In the genomic region with DNA sequence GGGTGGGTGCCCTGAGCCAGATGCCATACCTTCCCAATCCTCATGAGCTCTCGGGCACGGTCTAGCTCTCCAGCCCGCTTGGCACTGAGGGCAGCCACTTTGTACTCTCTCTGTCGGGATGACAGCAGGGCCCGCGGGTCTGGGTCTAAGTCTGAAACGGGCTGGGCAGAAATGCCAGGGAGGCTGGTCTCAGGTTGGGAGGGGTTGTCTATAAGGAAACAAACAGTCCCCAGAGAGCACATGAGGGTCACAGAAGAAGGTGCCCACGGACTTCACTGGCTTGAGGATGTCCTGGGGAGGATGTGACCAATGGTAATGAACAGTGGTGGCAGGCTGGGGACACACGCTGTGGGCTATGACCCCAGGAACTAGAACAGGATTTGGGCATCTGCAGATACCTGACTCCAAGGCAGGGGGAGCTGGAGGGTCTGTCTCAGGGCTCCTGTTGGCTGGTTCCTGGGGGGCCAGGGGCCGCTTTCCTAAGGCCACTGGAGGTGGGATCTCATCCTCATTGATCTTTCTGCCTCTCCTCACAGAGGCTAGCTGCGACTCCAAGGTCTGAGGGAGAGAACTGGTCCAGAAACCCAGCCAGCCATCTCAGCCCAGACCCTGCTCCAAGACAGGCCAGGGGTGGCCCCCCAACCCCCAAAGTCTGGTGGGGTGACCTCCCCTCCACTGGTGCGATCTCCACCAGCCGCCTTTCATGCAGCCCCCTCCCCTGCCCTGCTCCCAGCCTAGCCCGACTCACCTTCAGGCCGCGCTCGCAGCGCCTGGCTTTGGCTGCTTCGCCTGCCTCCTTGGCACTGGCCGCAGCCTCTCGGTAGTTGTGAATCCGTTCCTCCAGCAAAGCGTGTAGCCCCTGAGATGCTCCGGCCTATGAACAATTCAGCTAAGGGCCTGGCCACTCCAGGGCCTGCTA, we compare ENCODE assay signal across 1 cellular context.
TF ChIP-seq lines count a peak whose summit lies in the region.

No MANE protein-coding gene starts in this region.

TF ChIP-seq in WTC11, 78 proteins besides CTCF, POLR2A, EP300 and RAD21 (continued from another document):
- TF ChIP-seq, protein P1, sequence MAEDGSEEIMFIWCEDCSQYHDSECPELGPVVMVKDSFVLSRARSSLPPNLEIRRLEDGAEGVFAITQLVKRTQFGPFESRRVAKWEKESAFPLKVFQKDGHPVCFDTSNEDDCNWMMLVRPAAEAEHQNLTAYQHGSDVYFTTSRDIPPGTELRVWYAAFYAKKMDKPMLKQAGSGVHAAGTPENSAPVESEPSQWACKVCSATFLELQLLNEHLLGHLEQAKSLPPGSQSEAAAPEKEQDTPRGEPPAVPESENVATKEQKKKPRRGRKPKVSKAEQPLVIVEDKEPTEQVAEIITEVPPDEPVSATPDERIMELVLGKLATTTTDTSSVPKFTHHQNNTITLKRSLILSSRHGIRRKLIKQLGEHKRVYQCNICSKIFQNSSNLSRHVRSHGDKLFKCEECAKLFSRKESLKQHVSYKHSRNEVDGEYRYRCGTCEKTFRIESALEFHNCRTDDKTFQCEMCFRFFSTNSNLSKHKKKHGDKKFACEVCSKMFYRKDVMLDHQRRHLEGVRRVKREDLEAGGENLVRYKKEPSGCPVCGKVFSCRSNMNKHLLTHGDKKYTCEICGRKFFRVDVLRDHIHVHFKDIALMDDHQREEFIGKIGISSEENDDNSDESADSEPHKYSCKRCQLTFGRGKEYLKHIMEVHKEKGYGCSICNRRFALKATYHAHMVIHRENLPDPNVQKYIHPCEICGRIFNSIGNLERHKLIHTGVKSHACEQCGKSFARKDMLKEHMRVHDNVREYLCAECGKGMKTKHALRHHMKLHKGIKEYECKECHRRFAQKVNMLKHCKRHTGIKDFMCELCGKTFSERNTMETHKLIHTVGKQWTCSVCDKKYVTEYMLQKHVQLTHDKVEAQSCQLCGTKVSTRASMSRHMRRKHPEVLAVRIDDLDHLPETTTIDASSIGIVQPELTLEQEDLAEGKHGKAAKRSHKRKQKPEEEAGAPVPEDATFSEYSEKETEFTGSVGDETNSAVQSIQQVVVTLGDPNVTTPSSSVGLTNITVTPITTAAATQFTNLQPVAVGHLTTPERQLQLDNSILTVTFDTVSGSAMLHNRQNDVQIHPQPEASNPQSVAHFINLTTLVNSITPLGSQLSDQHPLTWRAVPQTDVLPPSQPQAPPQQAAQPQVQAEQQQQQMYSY (CRISPR knock-in tag; IDR thresholded peaks at IDR 0.05): no peak
- TF ChIP-seq, protein P2, sequence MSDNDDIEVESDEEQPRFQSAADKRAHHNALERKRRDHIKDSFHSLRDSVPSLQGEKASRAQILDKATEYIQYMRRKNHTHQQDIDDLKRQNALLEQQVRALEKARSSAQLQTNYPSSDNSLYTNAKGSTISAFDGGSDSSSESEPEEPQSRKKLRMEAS (CRISPR knock-in tag; IDR thresholded peaks at IDR 0.05): no peak
- TF ChIP-seq, protein P3, sequence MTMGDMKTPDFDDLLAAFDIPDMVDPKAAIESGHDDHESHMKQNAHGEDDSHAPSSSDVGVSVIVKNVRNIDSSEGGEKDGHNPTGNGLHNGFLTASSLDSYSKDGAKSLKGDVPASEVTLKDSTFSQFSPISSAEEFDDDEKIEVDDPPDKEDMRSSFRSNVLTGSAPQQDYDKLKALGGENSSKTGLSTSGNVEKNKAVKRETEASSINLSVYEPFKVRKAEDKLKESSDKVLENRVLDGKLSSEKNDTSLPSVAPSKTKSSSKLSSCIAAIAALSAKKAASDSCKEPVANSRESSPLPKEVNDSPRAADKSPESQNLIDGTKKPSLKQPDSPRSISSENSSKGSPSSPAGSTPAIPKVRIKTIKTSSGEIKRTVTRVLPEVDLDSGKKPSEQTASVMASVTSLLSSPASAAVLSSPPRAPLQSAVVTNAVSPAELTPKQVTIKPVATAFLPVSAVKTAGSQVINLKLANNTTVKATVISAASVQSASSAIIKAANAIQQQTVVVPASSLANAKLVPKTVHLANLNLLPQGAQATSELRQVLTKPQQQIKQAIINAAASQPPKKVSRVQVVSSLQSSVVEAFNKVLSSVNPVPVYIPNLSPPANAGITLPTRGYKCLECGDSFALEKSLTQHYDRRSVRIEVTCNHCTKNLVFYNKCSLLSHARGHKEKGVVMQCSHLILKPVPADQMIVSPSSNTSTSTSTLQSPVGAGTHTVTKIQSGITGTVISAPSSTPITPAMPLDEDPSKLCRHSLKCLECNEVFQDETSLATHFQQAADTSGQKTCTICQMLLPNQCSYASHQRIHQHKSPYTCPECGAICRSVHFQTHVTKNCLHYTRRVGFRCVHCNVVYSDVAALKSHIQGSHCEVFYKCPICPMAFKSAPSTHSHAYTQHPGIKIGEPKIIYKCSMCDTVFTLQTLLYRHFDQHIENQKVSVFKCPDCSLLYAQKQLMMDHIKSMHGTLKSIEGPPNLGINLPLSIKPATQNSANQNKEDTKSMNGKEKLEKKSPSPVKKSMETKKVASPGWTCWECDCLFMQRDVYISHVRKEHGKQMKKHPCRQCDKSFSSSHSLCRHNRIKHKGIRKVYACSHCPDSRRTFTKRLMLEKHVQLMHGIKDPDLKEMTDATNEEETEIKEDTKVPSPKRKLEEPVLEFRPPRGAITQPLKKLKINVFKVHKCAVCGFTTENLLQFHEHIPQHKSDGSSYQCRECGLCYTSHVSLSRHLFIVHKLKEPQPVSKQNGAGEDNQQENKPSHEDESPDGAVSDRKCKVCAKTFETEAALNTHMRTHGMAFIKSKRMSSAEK (CRISPR knock-in tag; IDR thresholded peaks at IDR 0.05; ENCODE audit: borderline replicate concordance): no peak
- TF ChIP-seq, protein P4, sequence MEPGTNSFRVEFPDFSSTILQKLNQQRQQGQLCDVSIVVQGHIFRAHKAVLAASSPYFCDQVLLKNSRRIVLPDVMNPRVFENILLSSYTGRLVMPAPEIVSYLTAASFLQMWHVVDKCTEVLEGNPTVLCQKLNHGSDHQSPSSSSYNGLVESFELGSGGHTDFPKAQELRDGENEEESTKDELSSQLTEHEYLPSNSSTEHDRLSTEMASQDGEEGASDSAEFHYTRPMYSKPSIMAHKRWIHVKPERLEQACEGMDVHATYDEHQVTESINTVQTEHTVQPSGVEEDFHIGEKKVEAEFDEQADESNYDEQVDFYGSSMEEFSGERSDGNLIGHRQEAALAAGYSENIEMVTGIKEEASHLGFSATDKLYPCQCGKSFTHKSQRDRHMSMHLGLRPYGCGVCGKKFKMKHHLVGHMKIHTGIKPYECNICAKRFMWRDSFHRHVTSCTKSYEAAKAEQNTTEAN (CRISPR knock-in tag; IDR thresholded peaks at IDR 0.05): no peak
- TF ChIP-seq ELF4 (CRISPR knock-in tag; IDR thresholded peaks at IDR 0.05; ENCODE audit: low read depth): no peak
- no peak for TF ChIP-seq JUN (CRISPR knock-in tag; IDR thresholded peaks at IDR 0.05)
- TF ChIP-seq TEAD1 (CRISPR knock-in tag; IDR thresholded peaks at IDR 0.05): no peak
- no peak for TF ChIP-seq GTF2I (CRISPR knock-in tag; conservative IDR thresholded peaks at IDR 0.05)
- no peak for TF ChIP-seq TCF7 (CRISPR knock-in tag; IDR thresholded peaks at IDR 0.05; ENCODE audit: low read depth)
- TF ChIP-seq FOXK1 (CRISPR knock-in tag; IDR thresholded peaks at IDR 0.05): no peak
- no peak for TF ChIP-seq FOXJ3 (CRISPR knock-in tag; IDR thresholded peaks at IDR 0.05; ENCODE audit: borderline replicate concordance)
- TF ChIP-seq TEAD4 (CRISPR knock-in tag; IDR thresholded peaks at IDR 0.05): no peak
- TF ChIP-seq, protein P5, sequence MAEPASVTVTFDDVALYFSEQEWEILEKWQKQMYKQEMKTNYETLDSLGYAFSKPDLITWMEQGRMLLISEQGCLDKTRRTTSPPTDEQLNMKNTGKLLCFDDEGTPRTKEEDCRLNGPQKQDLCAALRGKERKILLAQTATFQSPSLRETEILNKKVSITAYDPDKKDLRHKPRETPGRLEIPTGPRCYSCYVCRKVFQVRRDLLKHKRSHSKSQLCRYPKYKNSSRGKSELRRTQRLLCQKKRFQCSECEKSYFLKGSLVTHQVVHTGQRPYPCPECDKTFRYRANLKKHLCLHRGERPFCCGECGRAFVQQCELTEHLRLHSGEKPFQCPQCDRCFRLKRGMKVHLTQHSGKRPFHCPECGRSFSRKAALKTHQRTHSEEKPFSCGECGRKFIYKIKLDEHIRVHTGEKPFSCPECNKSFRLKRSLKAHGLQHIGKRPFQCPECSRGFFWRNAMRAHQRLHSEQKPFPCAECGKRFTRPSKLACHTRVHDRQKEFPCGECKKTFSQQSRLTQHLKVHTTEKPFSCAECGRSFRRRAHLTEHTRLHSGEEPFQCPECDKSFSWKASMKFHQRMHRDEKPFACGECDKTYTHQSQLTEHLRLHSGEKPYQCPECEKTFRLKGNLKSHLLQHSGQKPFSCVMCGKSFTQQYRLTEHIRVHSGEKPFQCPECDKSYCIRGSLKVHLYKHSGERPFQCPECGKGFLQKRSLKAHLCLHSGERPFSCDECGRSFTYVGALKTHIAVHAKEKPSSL (CRISPR knock-in tag; conservative IDR thresholded peaks at IDR 0.05): no peak
- TF ChIP-seq ZNF263 (CRISPR knock-in tag; IDR thresholded peaks at IDR 0.05; ENCODE audit: low read depth): no peak
